Comparison of ENCODE assay signal across 8 cellular contexts in genomic region chr3:55180936-55181535, GRCh38.
DNase-seq lines count a peak whose midpoint lies in the region; ATAC-seq, FAIRE-seq and TF ChIP-seq lines count a peak whose summit lies in the region.

No MANE protein-coding gene starts in this region.

- TF ChIP-seq CTCF in D721Med (IDR thresholded peaks at IDR 0.05; ENCODE audit: insufficient read depth, missing control alignments), result peak; percentile 63

- peak; percentile 26 for DNase-seq in D721Med (ENCODE audit: insufficient read length, low spot score)
- DNase-seq in SKM-1 treated with dmso at 0.1 percent for 144 hours (lab: John Stamatoyannopoulos, UW; ENCODE audit: unreplicated experiment), result peak; percentile 28
- DNase-seq in foreskin melanocyte, result peak; percentile 12
- DNase-seq in superior temporal gyrus (ENCODE audit: extremely low spot score), result peak; percentile 80
- no peak for DNase-seq in activated T-cell treated with anti-CD3 and anti-CD28 coated beads for 4 hours
- DNase-seq in COR-L47 (lab: John Stamatoyannopoulos, UW), result no peak

- FAIRE-seq in D721Med (lab: Jason Lieb, UNC), result peak; percentile 11

- ATAC-seq in HG03354 (IDR thresholded peaks at IDR 0.05; ENCODE audit: poor library complexity, severe bottlenecking, unreplicated experiment) (peak; percentile 58), HG03439 (IDR thresholded peaks at IDR 0.05; ENCODE audit: unreplicated experiment) (no peak)

Comparison
In these comparisons a context has a peak if more than half of its experiments do, and no peak if none do; other contexts are left out.
1. DNase-seq: peak in D721Med (single experiment), SKM-1 treated with dmso at 0.1 percent for 144 hours (single experiment), foreskin melanocyte (single experiment) and superior temporal gyrus (single experiment); none in activated T-cell treated with anti-CD3 and anti-CD28 coated beads for 4 hours (single experiment) and COR-L47 (single experiment).